ENCODE assay signal across 1 cellular context in the genomic region with DNA sequence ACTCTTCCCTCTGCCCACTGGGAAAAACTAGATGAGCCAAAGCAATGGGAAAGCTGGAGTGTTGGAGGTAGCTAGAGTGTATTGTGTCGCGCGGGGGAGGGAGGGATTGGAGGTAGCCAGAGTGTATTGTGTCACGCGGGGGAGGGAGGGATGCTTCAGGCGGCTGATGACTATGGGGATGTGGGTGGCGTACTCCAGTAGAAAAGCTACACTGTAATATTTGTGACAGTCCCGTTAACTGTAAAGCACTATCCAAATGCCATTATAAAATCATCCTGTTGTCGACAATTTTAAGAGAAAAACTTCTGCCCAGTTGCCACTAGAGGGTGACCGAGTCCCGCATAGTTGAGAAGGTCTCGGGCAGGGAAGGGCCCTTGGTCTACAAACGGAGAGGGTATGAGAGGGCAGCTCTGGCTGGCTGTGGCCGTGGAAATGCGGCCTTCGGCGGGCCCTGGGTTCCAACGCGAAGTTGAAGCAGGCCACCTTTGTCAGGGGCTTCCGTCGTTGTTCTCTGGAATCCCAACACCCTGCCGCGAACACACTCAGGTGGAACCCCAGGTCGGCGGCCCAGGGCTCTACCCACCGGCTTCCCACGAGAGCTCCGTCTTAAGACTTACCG.
TF ChIP-seq lines count a peak whose summit lies in the region.

No MANE protein-coding gene starts in this region.

TF ChIP-seq in IMR-90, 13 proteins besides CTCF, POLR2A, EP300 and RAD21 (continued from another document):
- peak; percentile 75 for TF ChIP-seq SMC3 (IDR thresholded peaks at IDR 0.05; ENCODE audit: low read depth, low read length)
